Comparison of ENCODE assay signal across 19 cellular contexts in the genomic region with DNA sequence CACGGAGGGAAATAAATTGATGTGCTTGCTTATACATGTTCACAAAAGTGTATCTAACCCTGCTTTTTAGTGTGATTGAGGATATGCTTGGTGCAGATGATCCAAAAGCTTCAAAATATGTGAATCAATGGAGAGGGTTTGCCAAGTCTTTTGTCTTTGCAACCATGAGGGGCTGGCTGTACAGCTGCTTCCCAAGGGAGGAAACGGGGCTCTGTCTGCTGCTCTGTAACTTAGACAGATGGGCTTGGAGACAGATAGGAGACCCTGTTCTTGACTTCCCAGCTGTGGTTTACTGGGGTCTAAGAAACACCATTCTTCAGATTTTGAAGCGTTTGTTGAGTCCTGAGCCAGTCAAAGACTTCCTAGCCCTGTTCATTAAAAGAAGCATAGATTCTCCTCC.
"Had no signal": no experiment of that assay in that cellular context is flagged by ENCODE, and none has a peak within 500 bp of the region (broad histone marks: within the 10 kb centered on the region; RNA-seq: fewer than 3 reads in every experiment).

No MANE protein-coding gene starts in this region.

- H3K4me3 Mint-ChIP-seq: activated B cell treated with CpG ODN at 0.5 μM for 24 hours; activated CD4-positive, alpha-beta memory T cell treated with anti-CD3 and anti-CD28 coated beads for 36 hours; activated CD8-positive, alpha-beta memory T cell treated with anti-CD3 and anti-CD28 coated beads, Interleukin-2, amount 10 ng/mL, durations not matched to agents 7 days and 5 days; activated naive CD8-positive, alpha-beta T cell; dendritic cell treated with granulocyte-macrophage colony-stimulating factor and Interleukin-4, amounts not matched to agents 40 ng/mL and 50 ng/mL, for 4 days; natural killer cell had no signal

- FAIRE-seq: small intestine had no signal

- H3K4me3 ChIP-seq: right lobe of liver, thoracic aorta, upper lobe of left lung had no signal

- H3K36me3 Mint-ChIP-seq: activated CD4-positive, alpha-beta memory T cell treated with anti-CD3 and anti-CD28 coated beads for 36 hours; activated CD8-positive, alpha-beta memory T cell treated with anti-CD3 and anti-CD28 coated beads, Interleukin-2, amount 10 ng/mL, durations not matched to agents 7 days and 5 days; activated naive CD8-positive, alpha-beta T cell; natural killer cell had no signal

- H3K4me1 ChIP-seq: parathyroid adenoma, upper lobe of left lung had no signal

- DNase-seq: activated B cell treated with CpG ODN at 0.5 μM for 24 hours; activated CD4-positive, alpha-beta memory T cell treated with anti-CD3 and anti-CD28 coated beads for 36 hours; activated CD4-positive, alpha-beta T cell treated with anti-CD3 and anti-CD28 coated beads for 4 hours; activated CD8-positive, alpha-beta memory T cell treated with anti-CD3 and anti-CD28 coated beads, Interleukin-2, amount 10 ng/mL, durations not matched to agents 7 days and 5 days; effector CD8-positive, alpha-beta T cell; foreskin fibroblast; hippocampal formation; left cardiac atrium; mesendoderm; natural killer cell; right lobe of liver; small intestine; stimulated activated CD4-positive, alpha-beta T cell treated with anti-CD3 and anti-CD28 coated beads, Interleukin-4, amount 100 ng/mL, for 1 hour; upper lobe of left lung had no signal

- H3K4me1 Mint-ChIP-seq: activated B cell treated with CpG ODN at 0.5 μM for 24 hours; activated CD8-positive, alpha-beta memory T cell treated with anti-CD3 and anti-CD28 coated beads, Interleukin-2, amount 10 ng/mL, durations not matched to agents 7 days and 5 days; natural killer cell had no signal

- H3K36me3 ChIP-seq: neutrophil, right lobe of liver, thoracic aorta had no signal

- H3K9me3 Mint-ChIP-seq: activated B cell treated with CpG ODN at 0.5 μM for 24 hours; activated CD4-positive, alpha-beta memory T cell treated with anti-CD3 and anti-CD28 coated beads for 36 hours; dendritic cell treated with granulocyte-macrophage colony-stimulating factor and Interleukin-4, amounts not matched to agents 40 ng/mL and 50 ng/mL, for 4 days; natural killer cell had no signal

- H3K27ac ChIP-seq: neutrophil, parathyroid adenoma, right lobe of liver, upper lobe of left lung had no signal

- H3K27me3 Mint-ChIP-seq: activated B cell treated with CpG ODN at 0.5 μM for 24 hours; dendritic cell treated with granulocyte-macrophage colony-stimulating factor and Interleukin-4, amounts not matched to agents 40 ng/mL and 50 ng/mL, for 4 days had no signal

- H3K9me3 ChIP-seq: neutrophil, right lobe of liver, thoracic aorta, upper lobe of left lung had no signal

- H3K9ac ChIP-seq: parathyroid adenoma had no signal

- H3K27me3 ChIP-seq: neutrophil, right lobe of liver, upper lobe of left lung had no signal

- ATAC-seq: activated CD8-positive, alpha-beta memory T cell treated with anti-CD3 and anti-CD28 coated beads, Interleukin-2, amount 10 ng/mL, durations not matched to agents 7 days and 5 days; left cardiac atrium; natural killer cell had no signal

- H3K27ac Mint-ChIP-seq: activated B cell treated with CpG ODN at 0.5 μM for 24 hours; activated CD4-positive, alpha-beta memory T cell treated with anti-CD3 and anti-CD28 coated beads for 36 hours; activated CD8-positive, alpha-beta memory T cell treated with anti-CD3 and anti-CD28 coated beads, Interleukin-2, amount 10 ng/mL, durations not matched to agents 7 days and 5 days; activated naive CD8-positive, alpha-beta T cell; dendritic cell treated with granulocyte-macrophage colony-stimulating factor and Interleukin-4, amounts not matched to agents 40 ng/mL and 50 ng/mL, for 4 days; natural killer cell had no signal
